Comparison of ENCODE assay signal across 8 cellular contexts in genomic region chr10:103451871-103452713, GRCh38. TPM values are rescaled to one million over a fixed set of nuclear protein-coding genes. Genes with fewer than 3 reads are reported as not detected.
DNase-seq lines count a peak whose midpoint lies in the region; ATAC-seq and TF ChIP-seq lines count a peak whose summit lies in the region.

TSS of gene CALHM2 (minus strand) at chr10:103452370. CDS start at chr10:103449941, 2,429 bp downstream.

- H3K4me1 ChIP-seq in right lobe of liver: no peaks in the 10 kb centered on the region

- H3K9me3 ChIP-seq in right lobe of liver: no peaks in the 10 kb centered on the region

- peak within 1 kb of the TSS; percentile 95 to 96 for H3K27ac ChIP-seq in coronary artery
- H3K27ac ChIP-seq in right lobe of liver: peak within 1 kb of the TSS; percentile 40 to 81 (median 52)

- DNase-seq in Daoy (ENCODE audit: low read depth) (peak; percentile 64), NCI-H146 treated with DMSO at 0.1 percent for 48 hours (lab: John Stamatoyannopoulos, UW; ENCODE audit: unreplicated experiment) (peak; percentile 45), coronary artery (ENCODE audit: low spot score) (peak; percentile 87), right lobe of liver (peak in 1 of 3 donors; percentile 63), LoVo (ENCODE audit: low spot score) (no peak)
- DNase-seq in activated CD4-positive, alpha-beta T cell treated with anti-CD3 and anti-CD28 coated beads for 48 hours: peak; percentile 76
- peak; percentile 45 to 59 for DNase-seq in stimulated activated CD4-positive, alpha-beta T cell treated with anti-CD3 and anti-CD28 coated beads, Interleukin-4, amount 100 ng/mL, for 48 hours (ENCODE audit: low read depth in 2 of 2)

- ATAC-seq in GM21786 (IDR thresholded peaks at IDR 0.05; ENCODE audit: unreplicated experiment) (peak; percentile 65), right lobe of liver (peak; percentile 56 to 73 (median 67))

- intact Hi-C loops in right lobe of liver (cut with DNase I): no loop called here

- WGBS in right lobe of liver (ENCODE audit: insufficient coverage, low coverage, low lambda C conversion rate, missing lambda C conversion rate): 3% methylated on average over 15 of the region's 43 CpGs

- H3K4me3 ChIP-seq in coronary artery: peak within 1 kb of the TSS; percentile 90
- peak within 1 kb of the TSS; percentile 54 to 58 (median 54) for H3K4me3 ChIP-seq in right lobe of liver

- no peaks in the 10 kb centered on the region for H3K27me3 ChIP-seq in right lobe of liver

- TF ChIP-seq CTCF in coronary artery (IDR thresholded peaks at IDR 0.05): no peak
- TF ChIP-seq CTCF in right lobe of liver (IDR thresholded peaks at IDR 0.05): no peak

- TF ChIP-seq POLR2A in right lobe of liver (IDR thresholded peaks at IDR 0.05): no peak

- H3K36me3 ChIP-seq in right lobe of liver: peaks cover 0 to 2% (median 1%) of the 10 kb centered on the region in 4 donors

RNA-seq across cellular contexts. Expression of gene CALHM2, which starts in this region (rescaled TPM):
- total RNA-seq in Daoy (2014; rRNA removed; shearing (Covaris generic)): 1.9 and 3.8 TPM in 2 replicates
- total RNA-seq in right lobe of liver: 1 to 10 TPM; 2.3 to 5.7 (median 3.7) TPM
